Comparison of ENCODE assay signal across 1 cellular context in genomic region chr17:16027708-16028584, GRCh38.
A peak's percentile ranks its signal among the peaks of the same experiment; 100 is the strongest.
TF ChIP-seq lines count a peak whose summit lies in the region.

No MANE protein-coding gene starts in this region.

TF ChIP-seq in SK-N-SH, 30 proteins besides CTCF, POLR2A, EP300 and RAD21 (continued from another document):
- TF ChIP-seq SMC3 (IDR thresholded peaks at IDR 0.05; ENCODE audit: low read depth, low read length) (no peak), IRF3 (IDR thresholded peaks at IDR 0.05; ENCODE audit: low read depth, low read length) (no peak), NRF1 (IDR thresholded peaks at IDR 0.05; ENCODE audit: low read depth, low read length) (no peak), ZBTB33 (IDR thresholded peaks at IDR 0.05; ENCODE audit: borderline replicate concordance, low read depth) (no peak), MAX (IDR thresholded peaks at IDR 0.05; ENCODE audit: low read depth) (peak; percentile 19; the same call in 1 of the 2 replicates), EZH2phosphoT487 (IDR thresholded peaks at IDR 0.05; ENCODE audit: borderline replicate concordance, low read depth) (no peak), GATA2 (CRISPR knock-in tag; IDR thresholded peaks at IDR 0.05) (no peak), ELF1 (IDR thresholded peaks at IDR 0.05) (no peak), USF2 (IDR thresholded peaks at IDR 0.05; ENCODE audit: borderline replicate concordance, low read depth, low read length) (no peak), FOXM1 (IDR thresholded peaks at IDR 0.05; ENCODE audit: low read depth) (no peak), TAF1 (IDR thresholded peaks at IDR 0.05; ENCODE audit: borderline replicate concordance, low read depth, low read length) (no peak), RFX5 (IDR thresholded peaks at IDR 0.05; ENCODE audit: low read length) (no peak), RCOR1 (IDR thresholded peaks at IDR 0.05; ENCODE audit: low read length) (no peak), YY1 (IDR thresholded peaks at IDR 0.05; ENCODE audit: low read depth) (no peak)
